8 cellular contexts compared by ENCODE assay signal in genomic region chr11:6746086-6746618, GRCh38. TPM values are rescaled to one million over a fixed set of nuclear protein-coding genes. Genes with fewer than 3 reads are reported as not detected.
DNase-seq lines count a peak whose midpoint lies in the region; ATAC-seq and TF ChIP-seq lines count a peak whose summit lies in the region.

No MANE protein-coding gene starts in this region.

- H3K36me3 Mint-ChIP-seq in activated T-cell treated with anti-CD3 and anti-CD28 coated beads, Interleukin-2, amount 50 U/mL, for 4 hours (ENCODE audit: insufficient read depth) = no peaks in the 10 kb centered on the region

- TF ChIP-seq CTCF in foreskin keratinocyte (conservative IDR thresholded peaks at IDR 0.05) = no peak

- H3K4me3 Mint-ChIP-seq in activated T-cell treated with anti-CD3 and anti-CD28 coated beads, Interleukin-2, amount 50 U/mL, for 4 hours = no peak overlapping the region

- peak; percentile 12 for DNase-seq in Ammon's horn (ENCODE audit: low spot score)
- DNase-seq in activated T-cell treated with anti-CD3 and anti-CD28 coated beads, Interleukin-2, amount 50 U/mL, for 4 hours = peak; percentile 28
- DNase-seq in medulla oblongata (ENCODE audit: extremely low spot score) = peak; percentile 31
- no peak for DNase-seq in NCI-H1092 treated with DMSO at 0.1 percent for 48 hours (lab: John Stamatoyannopoulos, UW)
- DNase-seq in foreskin keratinocyte = no peak

- no peak overlapping the region for H3K27ac ChIP-seq in foreskin keratinocyte

- peaks cover 32% of the 10 kb centered on the region for H3K4me1 Mint-ChIP-seq in activated T-cell treated with anti-CD3 and anti-CD28 coated beads, Interleukin-2, amount 50 U/mL, for 4 hours (ENCODE audit: low read depth)

- ATAC-seq in GM19328 (IDR thresholded peaks at IDR 0.05; ENCODE audit: unreplicated experiment) (peak; percentile 76), HG03432 (IDR thresholded peaks at IDR 0.05; ENCODE audit: unreplicated experiment) (peak; percentile 87), SK-N-SH treated with all-trans-retinoic acid at 6 μM for 48 hours (no peak), foreskin keratinocyte (no peak)
- peak; percentile 77 to 79 for ATAC-seq in activated T-cell treated with anti-CD3 and anti-CD28 coated beads, Interleukin-2, amount 50 U/mL, for 4 hours

- H3K9me3 Mint-ChIP-seq in activated T-cell treated with anti-CD3 and anti-CD28 coated beads, Interleukin-2, amount 50 U/mL, for 4 hours = no peaks in the 10 kb centered on the region

- H3K27me3 ChIP-seq in foreskin keratinocyte = peaks cover 20% of the 10 kb centered on the region

- H3K27me3 Mint-ChIP-seq in activated T-cell treated with anti-CD3 and anti-CD28 coated beads, Interleukin-2, amount 50 U/mL, for 4 hours (ENCODE audit: low read depth) = no peaks in the 10 kb centered on the region

- no peaks in the 10 kb centered on the region for H3K4me1 ChIP-seq in foreskin keratinocyte

TF ChIP-seq in SK-N-SH treated with all-trans-retinoic acid at 6 μM for 48 hours, 23 proteins besides CTCF, POLR2A, EP300 and RAD21:
- TF ChIP-seq ZFP30 (CRISPR knock-in tag; IDR thresholded peaks at IDR 0.05) (no peak), ZNF70 (CRISPR knock-in tag; IDR thresholded peaks at IDR 0.05) (no peak), CSRNP3 (CRISPR knock-in tag; IDR thresholded peaks at IDR 0.05) (no peak), CREB5 (CRISPR knock-in tag; IDR thresholded peaks at IDR 0.05; ENCODE audit: low read depth) (no peak), PATZ1 (CRISPR knock-in tag; IDR thresholded peaks at IDR 0.05; ENCODE audit: borderline replicate concordance) (no peak), ZFP3 (CRISPR knock-in tag; IDR thresholded peaks at IDR 0.05) (no peak), ARNTL (CRISPR knock-in tag; IDR thresholded peaks at IDR 0.05; ENCODE audit: borderline replicate concordance, low read depth) (no peak), ZC3H10 (CRISPR knock-in tag; IDR thresholded peaks at IDR 0.05) (no peak), POU6F1 (CRISPR knock-in tag; IDR thresholded peaks at IDR 0.05; ENCODE audit: borderline replicate concordance, low read depth) (no peak), TOX (CRISPR knock-in tag; IDR thresholded peaks at IDR 0.05; ENCODE audit: borderline replicate concordance) (no peak), BACH2 (CRISPR knock-in tag; IDR thresholded peaks at IDR 0.05; ENCODE audit: borderline replicate concordance) (no peak), TCF4 (CRISPR knock-in tag; IDR thresholded peaks at IDR 0.05; ENCODE audit: borderline replicate concordance) (no peak), PPARA (CRISPR knock-in tag; IDR thresholded peaks at IDR 0.05; ENCODE audit: borderline replicate concordance) (no peak), ISL1 (CRISPR knock-in tag; IDR thresholded peaks at IDR 0.05) (no peak), ESRRG (CRISPR knock-in tag; IDR thresholded peaks at IDR 0.05) (no peak), ZNF565 (CRISPR knock-in tag; conservative IDR thresholded peaks at IDR 0.05; ENCODE audit: low read depth) (no peak), SNAI2 (CRISPR knock-in tag; IDR thresholded peaks at IDR 0.05) (no peak), GLIS3 (CRISPR knock-in tag; IDR thresholded peaks at IDR 0.05) (no peak), OSR1 (CRISPR knock-in tag; IDR thresholded peaks at IDR 0.05) (no peak)

RNA-seq across cellular contexts. Expression of gene OR2AG2, which starts 25.6 kb away (rescaled TPM):
- under 1 TPM in 1 of 3 donors, not detected in 2; 0.16 TPM for total RNA-seq in activated T-cell treated with anti-CD3 and anti-CD28 coated beads, Interleukin-2, amount 50 U/mL, for 4 hours
- 0.03 and 0.04 TPM in 2 replicates for total RNA-seq in foreskin keratinocyte
- 0.02 TPM in 1 of 2 replicates, not detected in the other for polyA plus RNA-seq in foreskin keratinocyte

RNA-seq across cellular contexts. Expression of gene OR2AG1, which starts 36.7 kb away (rescaled TPM):
- total RNA-seq in activated T-cell treated with anti-CD3 and anti-CD28 coated beads, Interleukin-2, amount 50 U/mL, for 4 hours = not detected
- not detected in 2 replicates for total RNA-seq in foreskin keratinocyte
- not detected in 2 replicates for polyA plus RNA-seq in foreskin keratinocyte

RNA-seq across cellular contexts. Expression of gene OR6A2, which starts 53.3 kb away (rescaled TPM):
- not detected for total RNA-seq in activated T-cell treated with anti-CD3 and anti-CD28 coated beads, Interleukin-2, amount 50 U/mL, for 4 hours
- total RNA-seq in foreskin keratinocyte = not detected in 2 replicates
- not detected in 2 replicates for polyA plus RNA-seq in foreskin keratinocyte

Comparison
In these comparisons a context has a peak if more than half of its experiments do, and no peak if none do; other contexts are left out.
1. DNase-seq: peak in Ammon's horn (single experiment), activated T-cell treated with anti-CD3 and anti-CD28 coated beads, Interleukin-2, amount 50 U/mL, for 4 hours (single experiment) and medulla oblongata (single experiment); none in NCI-H1092 treated with DMSO at 0.1 percent for 48 hours (single experiment) and foreskin keratinocyte (0 of 2).
2. ATAC-seq: peak in GM19328 (single experiment), HG03432 (single experiment) and activated T-cell treated with anti-CD3 and anti-CD28 coated beads, Interleukin-2, amount 50 U/mL, for 4 hours (2 of 2); none in SK-N-SH treated with all-trans-retinoic acid at 6 μM for 48 hours (single experiment) and foreskin keratinocyte (single experiment).